8 cellular contexts compared by ENCODE assay signal in the genomic region with DNA sequence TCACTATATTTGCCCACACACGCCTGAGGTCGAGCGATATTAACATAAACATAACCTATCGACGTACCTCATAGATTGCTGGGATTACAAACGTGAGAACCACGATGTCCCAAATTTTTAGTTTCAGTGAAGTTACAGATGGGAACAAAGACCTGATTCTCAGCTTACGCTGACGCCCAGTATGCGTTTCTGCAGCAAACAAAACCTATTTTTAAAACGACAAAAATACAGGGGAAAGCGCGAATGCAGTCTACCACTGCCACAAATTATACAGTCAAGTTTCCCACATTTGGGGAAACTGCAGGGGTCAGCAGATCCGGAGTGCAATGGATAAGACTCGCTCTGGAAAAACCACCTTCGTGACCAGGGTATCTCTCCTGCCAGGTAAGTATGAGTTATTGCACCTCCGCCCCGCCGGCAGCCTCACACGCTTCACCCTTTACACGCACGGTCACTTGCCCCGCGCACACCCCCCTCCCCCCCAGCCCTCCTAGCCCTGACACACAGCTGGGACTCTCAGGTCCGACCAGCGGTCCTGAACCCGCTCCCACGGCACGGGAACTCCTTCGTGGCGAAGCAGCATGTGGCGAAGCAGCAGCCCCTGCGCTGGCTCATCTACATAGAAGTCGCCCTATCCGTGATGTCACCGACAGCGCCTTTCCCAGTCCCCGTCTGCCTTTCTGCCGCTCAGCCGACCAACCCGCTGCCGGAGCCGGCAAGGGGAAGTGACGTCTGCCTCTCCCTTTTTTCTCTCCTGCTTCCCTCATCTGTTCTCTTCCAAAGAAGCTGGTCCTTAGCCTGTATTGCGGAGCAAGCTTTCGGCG. TPM values are rescaled to one million over a fixed set of nuclear protein-coding genes. Genes with fewer than 3 reads are reported as not detected.
DNase-seq lines count a peak whose midpoint lies in the region; ATAC-seq, FAIRE-seq and TF ChIP-seq lines count a peak whose summit lies in the region.
"Not testable (repeated sequence)": the region's sequence is repeated elsewhere in the genome, so short reads cannot be mapped to it uniquely, and the experiment has no call there.

No MANE protein-coding gene starts in this region.

- H3K4me3 Mint-ChIP-seq in activated CD4-positive, alpha-beta T cell treated with anti-CD3 and anti-CD28 coated beads for 36 hours = peak overlapping the region; percentile 73

- CTCF ChIA-PET in activated CD4-positive, alpha-beta T cell treated with anti-CD3 and anti-CD28 coated beads for 36 hours (lab: Charles Lee) = interaction anchor here (0.6 to 1.4 kb wide), 4 partner anchors 13 to 192 kb away, joined by 3 to 6 read pairs (median 4); no protein-coding TSS in a partner anchor

- not testable (repeated sequence) for H3K36me3 ChIP-seq in kidney (ENCODE audit: control insufficient read depth in 1 of 2, insufficient read depth in 2 of 2, low read length in 2 of 2)

- DNase-seq in AG08395 (ENCODE audit: low spot score) (peak; percentile 76), NCI-H460 (ENCODE audit: extremely low read depth, low read depth) (peak; percentile 99), cerebellar nuclear complex (lab: John Stamatoyannopoulos, UW) (peak; percentile 42 to 77), kidney (peak; percentile 93)
- peak; percentile 89 for DNase-seq in activated CD4-positive, alpha-beta T cell treated with anti-CD3 and anti-CD28 coated beads for 36 hours
- DNase-seq in stimulated activated CD4-positive, alpha-beta T cell treated with anti-CD3 and anti-CD28 coated beads, Interleukin-12 subunit alpha, Interleukin-12 subunit beta, amount 100 ng/mL, for 24 hours (ENCODE audit: low read depth in 2 of 2) = peak; percentile 71 to 74

- not testable (repeated sequence) for H3K9me3 Mint-ChIP-seq in activated CD4-positive, alpha-beta T cell treated with anti-CD3 and anti-CD28 coated beads for 36 hours (ENCODE audit: low read depth)

- intact Hi-C loops in activated CD4-positive, alpha-beta T cell treated with anti-CD3 and anti-CD28 coated beads for 36 hours (cut with DNase I, micrococcal nuclease) = loop anchor here in 1 of 2 experiments (1.0 to 5.0 kb wide), 2 partner anchors 15 to 90 kb away; a partner anchor contains a TSS
- intact Hi-C loops in kidney (cut with DNase I) = not testable (repeated sequence)

- peak overlapping the region; percentile 69 to 91 for H3K27ac ChIP-seq in kidney (ENCODE audit: low read depth in 2 of 2, low read length in 2 of 2)

- not testable (repeated sequence) for TF ChIP-seq CTCF in kidney (IDR thresholded peaks at IDR 0.05; ENCODE audit: borderline replicate concordance, extremely low read depth, insufficient read depth)

- not testable (repeated sequence) for FAIRE-seq in kidney (lab: Jason Lieb, UNC)

- H3K4me1 ChIP-seq in kidney (ENCODE audit: control insufficient read depth in 1 of 2, insufficient read depth in 1 of 2, low read depth in 1 of 2, low read length in 2 of 2) = not testable (repeated sequence)

- ATAC-seq in GM18909 (IDR thresholded peaks at IDR 0.05; ENCODE audit: poor library complexity, unreplicated experiment) (peak; percentile 76), HG03354 (IDR thresholded peaks at IDR 0.05; ENCODE audit: poor library complexity, severe bottlenecking, unreplicated experiment) (peak; percentile 87)
- peak; percentile 99 for ATAC-seq in activated CD4-positive, alpha-beta T cell treated with anti-CD3 and anti-CD28 coated beads for 36 hours

- H3K4me3 ChIP-seq in kidney (ENCODE audit: low read length in 2 of 2) = peak overlapping the region; percentile 59 to 75

- POLR2A ChIA-PET in activated CD4-positive, alpha-beta T cell treated with anti-CD3 and anti-CD28 coated beads for 36 hours (lab: Charles Lee) = interaction anchor here (0.6 to 3.4 kb wide), 30 partner anchors 9 to 1640 kb away, joined by 3 to 228 read pairs (median 6); a partner anchor contains a TSS

- peak overlapping the region; percentile 68 to 69 for H3K9ac ChIP-seq in kidney (ENCODE audit: low read length in 2 of 2)

- H3K27me3 Mint-ChIP-seq in activated CD4-positive, alpha-beta T cell treated with anti-CD3 and anti-CD28 coated beads for 36 hours = not testable (repeated sequence)

- peak overlapping the region; percentile 97 for H3K27ac Mint-ChIP-seq in activated CD4-positive, alpha-beta T cell treated with anti-CD3 and anti-CD28 coated beads for 36 hours

- not testable (repeated sequence) for H3K36me3 Mint-ChIP-seq in activated CD4-positive, alpha-beta T cell treated with anti-CD3 and anti-CD28 coated beads for 36 hours (ENCODE audit: low read depth)

- not testable (repeated sequence) for H3K9me3 ChIP-seq in kidney (ENCODE audit: control insufficient read depth in 1 of 2, low read length in 2 of 2)

- peaks cover 26% of the 10 kb centered on the region for H3K4me1 Mint-ChIP-seq in activated CD4-positive, alpha-beta T cell treated with anti-CD3 and anti-CD28 coated beads for 36 hours

RNA-seq across cellular contexts. Expression of a gene that starts 30.5 kb away (rescaled TPM):
- total RNA-seq in NCI-H460 (2014; rRNA removed; shearing (Covaris generic)) = not detected in 2 replicates
- not detected in 2 replicates for polyA plus RNA-seq in NCI-H460 (2014; cell fraction: nucleus; rRNA removed)
- total RNA-seq in activated CD4-positive, alpha-beta T cell treated with anti-CD3 and anti-CD28 coated beads for 36 hours = not detected
- not detected for total RNA-seq in kidney
- polyA plus RNA-seq in kidney (ENCODE audit: insufficient read depth, low read depth, low replicate concordance) = 1.3 TPM

RNA-seq across cellular contexts. Expression of a gene that starts 55.7 kb away (rescaled TPM):
- 611 and 616 TPM in 2 replicates for total RNA-seq in NCI-H460 (2014; rRNA removed; shearing (Covaris generic))
- polyA plus RNA-seq in NCI-H460 (2014; cell fraction: nucleus; rRNA removed) = 91.1 and 103 TPM in 2 replicates
- total RNA-seq in activated CD4-positive, alpha-beta T cell treated with anti-CD3 and anti-CD28 coated beads for 36 hours = 100 to 1,000 TPM; 112 TPM
- total RNA-seq in kidney = 1,197 TPM
- 356 TPM for polyA plus RNA-seq in kidney (ENCODE audit: insufficient read depth, low read depth, low replicate concordance)

Comparison
In these comparisons a context has a peak if more than half of its experiments do, and no peak if none do; other contexts are left out.
1. Peak in every context shown above with its lines: DNase-seq, ATAC-seq, H3K4me3 ChIP-seq and H3K27ac ChIP-seq.